ENCODE assay signal across 8 cellular contexts in the genomic region with DNA sequence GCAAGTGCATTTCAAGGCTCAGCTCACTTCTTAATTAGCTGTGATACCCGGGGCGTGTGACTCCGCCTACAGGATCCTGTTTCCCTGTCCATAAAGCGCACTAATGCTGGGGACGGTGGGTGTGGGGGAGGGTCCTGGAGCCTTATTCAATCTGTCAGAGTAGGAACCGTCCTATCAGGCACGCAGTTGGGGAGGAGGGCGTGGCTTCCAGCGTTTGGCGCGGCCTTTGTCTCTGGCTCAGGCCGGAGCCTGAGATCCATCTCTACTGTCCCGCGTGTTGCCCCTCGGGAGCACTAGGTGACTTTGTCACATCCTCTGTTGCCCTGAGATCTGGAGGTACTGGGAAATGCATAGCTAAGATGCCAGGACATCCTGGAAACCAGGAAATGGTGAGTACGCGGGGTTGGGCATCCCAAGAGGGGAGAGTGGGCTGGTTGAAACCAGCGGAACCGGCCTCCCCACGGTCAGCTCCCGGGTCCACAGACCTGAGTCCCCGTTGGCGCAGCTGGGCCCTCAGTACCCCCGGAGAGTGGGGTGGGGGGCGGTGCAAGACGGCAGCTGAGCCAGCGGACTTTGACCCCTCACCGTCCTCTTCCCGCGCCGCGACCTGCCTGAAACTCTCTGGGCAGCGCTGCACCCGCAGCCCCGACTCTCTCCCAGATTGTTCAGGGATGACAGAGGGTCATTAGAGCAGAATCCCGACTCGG.
A peak's percentile ranks its signal among the peaks of the same experiment; 100 is the strongest.
DNase-seq lines count a peak whose midpoint lies in the region; ATAC-seq lines count a peak whose summit lies in the region.

No MANE protein-coding gene starts in this region.

- peak overlapping the region; percentile 76 for H3K4me3 ChIP-seq in iPS-18a (ENCODE audit: low read length)

- H3K9me3 Mint-ChIP-seq in activated naive CD8-positive, alpha-beta T cell treated with anti-CD3 and anti-CD28 coated beads, Interleukin-2, amount 10 ng/mL, durations not matched to agents 7 days and 5 days, result peaks cover 2% of the 10 kb centered on the region

- peak overlapping the region; percentile 83 for H3K4me3 Mint-ChIP-seq in activated naive CD8-positive, alpha-beta T cell treated with anti-CD3 and anti-CD28 coated beads, Interleukin-2, amount 10 ng/mL, durations not matched to agents 7 days and 5 days

- POLR2A ChIA-PET in activated naive CD8-positive, alpha-beta T cell treated with anti-CD3 and anti-CD28 coated beads, Interleukin-2, amount 10 ng/mL, durations not matched to agents 7 days and 5 days (lab: Charles Lee), result no interaction called here

- H3K36me3 ChIP-seq in iPS-18a (ENCODE audit: control insufficient read depth, low read depth, low read length), result no peaks in the 10 kb centered on the region

- peak overlapping the region; percentile 83 for H3K9ac ChIP-seq in iPS-18a (ENCODE audit: low read length)

- H3K36me3 Mint-ChIP-seq in activated naive CD8-positive, alpha-beta T cell treated with anti-CD3 and anti-CD28 coated beads, Interleukin-2, amount 10 ng/mL, durations not matched to agents 7 days and 5 days, result no peaks in the 10 kb centered on the region

- H3K27me3 Mint-ChIP-seq in activated naive CD8-positive, alpha-beta T cell treated with anti-CD3 and anti-CD28 coated beads, Interleukin-2, amount 10 ng/mL, durations not matched to agents 7 days and 5 days, result peaks cover 40% of the 10 kb centered on the region

- DNase-seq in Caki2 (ENCODE audit: low read depth) (peak; percentile 84), NCI-H82 (lab: John Stamatoyannopoulos, UW) (peak; percentile 100)
- DNase-seq in activated naive CD8-positive, alpha-beta T cell treated with anti-CD3 and anti-CD28 coated beads, Interleukin-2, amount 10 ng/mL, durations not matched to agents 7 days and 5 days, result peak; percentile 38
- peak; percentile 23 for DNase-seq in stimulated activated CD4-positive, alpha-beta T cell treated with anti-CD3 and anti-CD28 coated beads, Interleukin-12 subunit alpha, Interleukin-12 subunit beta, amount 100 ng/mL, for 4 hours

- no peak overlapping the region for H3K27ac Mint-ChIP-seq in activated naive CD8-positive, alpha-beta T cell treated with anti-CD3 and anti-CD28 coated beads, Interleukin-2, amount 10 ng/mL, durations not matched to agents 7 days and 5 days

- in situ Hi-C loops in Caki2 (cut with HindIII; ENCODE audit: low pct_unique_long_range_greater_than_20kb, low sequenced_read_pairs), result no loop called here

- peaks cover 8% of the 10 kb centered on the region for H3K4me1 ChIP-seq in iPS-18a (ENCODE audit: control insufficient read depth, low read depth, low read length)

- H3K27ac ChIP-seq in iPS-18a (ENCODE audit: low read length), result peak overlapping the region; percentile 5

- H3K9me3 ChIP-seq in iPS-18a (ENCODE audit: control insufficient read depth, low read depth, low read length), result no peaks in the 10 kb centered on the region

- H3K4me1 Mint-ChIP-seq in activated naive CD8-positive, alpha-beta T cell treated with anti-CD3 and anti-CD28 coated beads, Interleukin-2, amount 10 ng/mL, durations not matched to agents 7 days and 5 days, result peaks cover 8% of the 10 kb centered on the region

- peaks cover 10% of the 10 kb centered on the region for H3K27me3 ChIP-seq in iPS-18a (ENCODE audit: control insufficient read depth, insufficient read depth, low read length)

- ATAC-seq in GM19351 (IDR thresholded peaks at IDR 0.05; ENCODE audit: unreplicated experiment), result peak; percentile 98
- ATAC-seq in HG03469 (IDR thresholded peaks at IDR 0.05; ENCODE audit: unreplicated experiment), result peak; percentile 71
- ATAC-seq in activated naive CD8-positive, alpha-beta T cell treated with anti-CD3 and anti-CD28 coated beads, Interleukin-2, amount 10 ng/mL, durations not matched to agents 7 days and 5 days (ENCODE audit: low read depth), result peak; percentile 78
- no peak for ATAC-seq in HG03095 (IDR thresholded peaks at IDR 0.05; ENCODE audit: unreplicated experiment)

Comparison
In these comparisons a context has a peak if more than half of its experiments do, and no peak if none do; other contexts are left out.
1. DNase-seq: peak in every context shown above with its lines; median percentile 100 in NCI-H82; 84 in Caki2; 38 in activated naive CD8-positive, alpha-beta T cell treated with anti-CD3 and anti-CD28 coated beads, Interleukin-2, amount 10 ng/mL, durations not matched to agents 7 days and 5 days; 23 in stimulated activated CD4-positive, alpha-beta T cell treated with anti-CD3 and anti-CD28 coated beads, Interleukin-12 subunit alpha, Interleukin-12 subunit beta, amount 100 ng/mL, for 4 hours.